In genomic region chr17:13323990-13324389, GRCh38 we compare ENCODE assay signal across 1 cellular context.
TF ChIP-seq lines count a peak whose summit lies in the region.

No MANE protein-coding gene starts in this region.

TF ChIP-seq in HepG2, 621 proteins besides CTCF, POLR2A, EP300 and RAD21 (continued from another document):
- TF ChIP-seq, protein P1, sequence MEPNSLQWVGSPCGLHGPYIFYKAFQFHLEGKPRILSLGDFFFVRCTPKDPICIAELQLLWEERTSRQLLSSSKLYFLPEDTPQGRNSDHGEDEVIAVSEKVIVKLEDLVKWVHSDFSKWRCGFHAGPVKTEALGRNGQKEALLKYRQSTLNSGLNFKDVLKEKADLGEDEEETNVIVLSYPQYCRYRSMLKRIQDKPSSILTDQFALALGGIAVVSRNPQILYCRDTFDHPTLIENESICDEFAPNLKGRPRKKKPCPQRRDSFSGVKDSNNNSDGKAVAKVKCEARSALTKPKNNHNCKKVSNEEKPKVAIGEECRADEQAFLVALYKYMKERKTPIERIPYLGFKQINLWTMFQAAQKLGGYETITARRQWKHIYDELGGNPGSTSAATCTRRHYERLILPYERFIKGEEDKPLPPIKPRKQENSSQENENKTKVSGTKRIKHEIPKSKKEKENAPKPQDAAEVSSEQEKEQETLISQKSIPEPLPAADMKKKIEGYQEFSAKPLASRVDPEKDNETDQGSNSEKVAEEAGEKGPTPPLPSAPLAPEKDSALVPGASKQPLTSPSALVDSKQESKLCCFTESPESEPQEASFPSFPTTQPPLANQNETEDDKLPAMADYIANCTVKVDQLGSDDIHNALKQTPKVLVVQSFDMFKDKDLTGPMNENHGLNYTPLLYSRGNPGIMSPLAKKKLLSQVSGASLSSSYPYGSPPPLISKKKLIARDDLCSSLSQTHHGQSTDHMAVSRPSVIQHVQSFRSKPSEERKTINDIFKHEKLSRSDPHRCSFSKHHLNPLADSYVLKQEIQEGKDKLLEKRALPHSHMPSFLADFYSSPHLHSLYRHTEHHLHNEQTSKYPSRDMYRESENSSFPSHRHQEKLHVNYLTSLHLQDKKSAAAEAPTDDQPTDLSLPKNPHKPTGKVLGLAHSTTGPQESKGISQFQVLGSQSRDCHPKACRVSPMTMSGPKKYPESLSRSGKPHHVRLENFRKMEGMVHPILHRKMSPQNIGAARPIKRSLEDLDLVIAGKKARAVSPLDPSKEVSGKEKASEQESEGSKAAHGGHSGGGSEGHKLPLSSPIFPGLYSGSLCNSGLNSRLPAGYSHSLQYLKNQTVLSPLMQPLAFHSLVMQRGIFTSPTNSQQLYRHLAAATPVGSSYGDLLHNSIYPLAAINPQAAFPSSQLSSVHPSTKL (CRISPR knock-in tag; IDR thresholded peaks at IDR 0.05), result peak; percentile 50; the same call in 1 of the 2 replicates
- TF ChIP-seq SOX13 (IDR thresholded peaks at IDR 0.05) (no peak), SOX13 (CRISPR knock-in tag; conservative IDR thresholded peaks at IDR 0.05 in 1 of 2, IDR thresholded peaks at IDR 0.05 in 1 of 2) (peak in 1 of 2 experiments; percentile 63; a peak in 2 of 4 replicates), SMAD3 (CRISPR knock-in tag; IDR thresholded peaks at IDR 0.05) (0 out of 2 replicates have a peak, but pooled peaks have one; percentile 45), RXRB (CRISPR knock-in tag; IDR thresholded peaks at IDR 0.05; ENCODE audit: borderline replicate concordance) (0 out of 2 replicates have a peak, but pooled peaks have one; percentile 22), CREM (IDR thresholded peaks at IDR 0.05) (peak; percentile 24; the same call in 1 of the 2 replicates), CREM (CRISPR knock-in tag; IDR thresholded peaks at IDR 0.05) (no peak), POGZ (CRISPR knock-in tag; IDR thresholded peaks at IDR 0.05) (0 out of 2 replicates have a peak, but pooled peaks have one; percentile 22), ZSCAN20 (CRISPR knock-in tag; IDR thresholded peaks at IDR 0.05; ENCODE audit: borderline replicate concordance) (no peak), MED1 (CRISPR knock-in tag; IDR thresholded peaks at IDR 0.05) (peak; percentile 47; the same call in 1 of the 2 replicates), ZNF362 (CRISPR knock-in tag; IDR thresholded peaks at IDR 0.05; ENCODE audit: borderline replicate concordance) (peak; percentile 86), BCL6 (CRISPR knock-in tag; IDR thresholded peaks at IDR 0.05) (peak; percentile 69; the same call in 1 of the 2 replicates), GATAD2A (CRISPR knock-in tag; IDR thresholded peaks at IDR 0.05) (peak; percentile 43; the same call in 1 of the 2 replicates), ZNF670 (CRISPR knock-in tag; IDR thresholded peaks at IDR 0.05; ENCODE audit: borderline replicate concordance) (no peak), CENPX (CRISPR knock-in tag; IDR thresholded peaks at IDR 0.05) (no peak), FOXJ3 (CRISPR knock-in tag; IDR thresholded peaks at IDR 0.05; ENCODE audit: borderline replicate concordance) (0 out of 2 replicates have a peak, but pooled peaks have one; percentile 43), SOX6 (IDR thresholded peaks at IDR 0.05) (no peak), SOX6 (CRISPR knock-in tag; IDR thresholded peaks at IDR 0.05) (peak; percentile 55), PAXIP1 (CRISPR knock-in tag; conservative IDR thresholded peaks at IDR 0.05) (0 out of 2 replicates have a peak, but pooled peaks have one; percentile 25), ZNF251 (CRISPR knock-in tag; IDR thresholded peaks at IDR 0.05) (no peak), NCOA2 (CRISPR knock-in tag; IDR thresholded peaks at IDR 0.05) (peak; percentile 78), ZNF616 (CRISPR knock-in tag; IDR thresholded peaks at IDR 0.05; ENCODE audit: low read depth) (no peak), NR2F6 (IDR thresholded peaks at IDR 0.05) (0 out of 2 replicates have a peak, but pooled peaks have one; percentile 7), NR2F6 (CRISPR knock-in tag; IDR thresholded peaks at IDR 0.05) (no peak), ZNF768 (CRISPR knock-in tag; IDR thresholded peaks at IDR 0.05) (no peak), ZBTB10 (CRISPR knock-in tag; IDR thresholded peaks at IDR 0.05; ENCODE audit: borderline replicate concordance) (no peak), ZNF552 (CRISPR knock-in tag; IDR thresholded peaks at IDR 0.05; ENCODE audit: borderline replicate concordance) (no peak), BORCS8-MEF2B (CRISPR knock-in tag; IDR thresholded peaks at IDR 0.05) (no peak), KAT8 (CRISPR knock-in tag; IDR thresholded peaks at IDR 0.05) (peak; percentile 36; the same call in 1 of the 2 replicates)
- TF ChIP-seq, protein P2, sequence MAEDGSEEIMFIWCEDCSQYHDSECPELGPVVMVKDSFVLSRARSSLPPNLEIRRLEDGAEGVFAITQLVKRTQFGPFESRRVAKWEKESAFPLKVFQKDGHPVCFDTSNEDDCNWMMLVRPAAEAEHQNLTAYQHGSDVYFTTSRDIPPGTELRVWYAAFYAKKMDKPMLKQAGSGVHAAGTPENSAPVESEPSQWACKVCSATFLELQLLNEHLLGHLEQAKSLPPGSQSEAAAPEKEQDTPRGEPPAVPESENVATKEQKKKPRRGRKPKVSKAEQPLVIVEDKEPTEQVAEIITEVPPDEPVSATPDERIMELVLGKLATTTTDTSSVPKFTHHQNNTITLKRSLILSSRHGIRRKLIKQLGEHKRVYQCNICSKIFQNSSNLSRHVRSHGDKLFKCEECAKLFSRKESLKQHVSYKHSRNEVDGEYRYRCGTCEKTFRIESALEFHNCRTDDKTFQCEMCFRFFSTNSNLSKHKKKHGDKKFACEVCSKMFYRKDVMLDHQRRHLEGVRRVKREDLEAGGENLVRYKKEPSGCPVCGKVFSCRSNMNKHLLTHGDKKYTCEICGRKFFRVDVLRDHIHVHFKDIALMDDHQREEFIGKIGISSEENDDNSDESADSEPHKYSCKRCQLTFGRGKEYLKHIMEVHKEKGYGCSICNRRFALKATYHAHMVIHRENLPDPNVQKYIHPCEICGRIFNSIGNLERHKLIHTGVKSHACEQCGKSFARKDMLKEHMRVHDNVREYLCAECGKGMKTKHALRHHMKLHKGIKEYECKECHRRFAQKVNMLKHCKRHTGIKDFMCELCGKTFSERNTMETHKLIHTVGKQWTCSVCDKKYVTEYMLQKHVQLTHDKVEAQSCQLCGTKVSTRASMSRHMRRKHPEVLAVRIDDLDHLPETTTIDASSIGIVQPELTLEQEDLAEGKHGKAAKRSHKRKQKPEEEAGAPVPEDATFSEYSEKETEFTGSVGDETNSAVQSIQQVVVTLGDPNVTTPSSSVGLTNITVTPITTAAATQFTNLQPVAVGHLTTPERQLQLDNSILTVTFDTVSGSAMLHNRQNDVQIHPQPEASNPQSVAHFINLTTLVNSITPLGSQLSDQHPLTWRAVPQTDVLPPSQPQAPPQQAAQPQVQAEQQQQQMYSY (CRISPR knock-in tag; IDR thresholded peaks at IDR 0.05), result 0 out of 2 replicates have a peak, but pooled peaks have one; percentile 29
- TF ChIP-seq, protein P3, sequence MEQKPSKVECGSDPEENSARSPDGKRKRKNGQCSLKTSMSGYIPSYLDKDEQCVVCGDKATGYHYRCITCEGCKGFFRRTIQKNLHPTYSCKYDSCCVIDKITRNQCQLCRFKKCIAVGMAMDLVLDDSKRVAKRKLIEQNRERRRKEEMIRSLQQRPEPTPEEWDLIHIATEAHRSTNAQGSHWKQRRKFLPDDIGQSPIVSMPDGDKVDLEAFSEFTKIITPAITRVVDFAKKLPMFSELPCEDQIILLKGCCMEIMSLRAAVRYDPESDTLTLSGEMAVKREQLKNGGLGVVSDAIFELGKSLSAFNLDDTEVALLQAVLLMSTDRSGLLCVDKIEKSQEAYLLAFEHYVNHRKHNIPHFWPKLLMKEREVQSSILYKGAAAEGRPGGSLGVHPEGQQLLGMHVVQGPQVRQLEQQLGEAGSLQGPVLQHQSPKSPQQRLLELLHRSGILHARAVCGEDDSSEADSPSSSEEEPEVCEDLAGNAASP (CRISPR knock-in tag; IDR thresholded peaks at IDR 0.05; ENCODE audit: borderline replicate concordance), result peak; percentile 28; the same call in 1 of the 2 replicates
- TF ChIP-seq, protein P4, sequence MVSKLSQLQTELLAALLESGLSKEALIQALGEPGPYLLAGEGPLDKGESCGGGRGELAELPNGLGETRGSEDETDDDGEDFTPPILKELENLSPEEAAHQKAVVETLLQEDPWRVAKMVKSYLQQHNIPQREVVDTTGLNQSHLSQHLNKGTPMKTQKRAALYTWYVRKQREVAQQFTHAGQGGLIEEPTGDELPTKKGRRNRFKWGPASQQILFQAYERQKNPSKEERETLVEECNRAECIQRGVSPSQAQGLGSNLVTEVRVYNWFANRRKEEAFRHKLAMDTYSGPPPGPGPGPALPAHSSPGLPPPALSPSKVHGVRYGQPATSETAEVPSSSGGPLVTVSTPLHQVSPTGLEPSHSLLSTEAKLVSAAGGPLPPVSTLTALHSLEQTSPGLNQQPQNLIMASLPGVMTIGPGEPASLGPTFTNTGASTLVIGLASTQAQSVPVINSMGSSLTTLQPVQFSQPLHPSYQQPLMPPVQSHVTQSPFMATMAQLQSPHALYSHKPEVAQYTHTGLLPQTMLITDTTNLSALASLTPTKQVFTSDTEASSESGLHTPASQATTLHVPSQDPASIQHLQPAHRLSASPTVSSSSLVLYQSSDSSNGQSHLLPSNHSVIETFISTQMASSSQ (IDR thresholded peaks at IDR 0.05; ENCODE audit: low read depth), result no peak
- TF ChIP-seq, protein P4 (CRISPR knock-in tag; IDR thresholded peaks at IDR 0.05; ENCODE audit: borderline replicate concordance), result peak; percentile 28; the same call in 1 of the 2 replicates
- TF ChIP-seq, protein P5, sequence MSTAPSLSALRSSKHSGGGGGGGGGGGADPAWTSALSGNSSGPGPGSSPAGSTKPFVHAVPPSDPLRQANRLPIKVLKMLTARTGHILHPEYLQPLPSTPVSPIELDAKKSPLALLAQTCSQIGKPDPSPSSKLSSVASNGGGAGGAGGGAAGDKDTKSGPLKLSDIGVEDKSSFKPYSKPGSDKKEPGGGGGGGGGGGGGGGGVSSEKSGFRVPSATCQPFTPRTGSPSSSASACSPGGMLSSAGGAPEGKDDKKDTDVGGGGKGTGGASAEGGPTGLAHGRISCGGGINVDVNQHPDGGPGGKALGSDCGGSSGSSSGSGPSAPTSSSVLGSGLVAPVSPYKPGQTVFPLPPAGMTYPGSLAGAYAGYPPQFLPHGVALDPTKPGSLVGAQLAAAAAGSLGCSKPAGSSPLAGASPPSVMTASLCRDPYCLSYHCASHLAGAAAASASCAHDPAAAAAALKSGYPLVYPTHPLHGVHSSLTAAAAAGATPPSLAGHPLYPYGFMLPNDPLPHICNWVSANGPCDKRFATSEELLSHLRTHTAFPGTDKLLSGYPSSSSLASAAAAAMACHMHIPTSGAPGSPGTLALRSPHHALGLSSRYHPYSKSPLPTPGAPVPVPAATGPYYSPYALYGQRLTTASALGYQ (CRISPR knock-in tag; IDR thresholded peaks at IDR 0.05), result 0 out of 2 replicates have a peak, but pooled peaks have one; percentile 51
